In the genomic region with DNA sequence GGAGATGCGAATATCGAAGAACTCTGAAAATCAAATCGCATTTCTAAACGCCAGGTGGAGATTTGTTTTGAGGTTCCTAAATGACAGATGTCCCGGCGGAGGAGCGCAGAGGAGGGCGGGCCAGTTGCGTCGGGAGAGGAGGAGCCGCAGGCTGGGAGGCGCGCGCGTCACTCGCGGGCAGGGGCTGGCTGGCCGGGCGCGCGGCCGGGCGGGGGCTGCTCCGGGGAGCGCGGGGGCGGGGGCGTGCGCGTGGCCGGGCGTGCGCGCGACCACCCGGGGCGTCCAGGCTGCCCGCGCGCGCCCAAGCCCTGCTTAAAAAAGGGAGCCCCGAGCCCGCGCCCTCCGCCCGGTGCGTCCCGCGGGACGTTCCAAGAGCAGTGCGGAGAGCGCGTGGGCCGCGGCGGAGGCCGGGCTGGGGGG, we compare ENCODE assay signal across 8 cellular contexts.
DNase-seq lines count a peak whose midpoint lies in the region; ATAC-seq lines count a peak whose summit lies in the region.

No MANE protein-coding gene starts in this region.

- peak in 13 of 14 donors; percentile 49 to 91 (median 80) for DNase-seq in C1 segment of cervical spinal cord (lab: John Stamatoyannopoulos, UW)
- DNase-seq in NCI-H82 treated with DMSO at 0.1 percent for 48 hours (lab: John Stamatoyannopoulos, UW; ENCODE audit: unreplicated experiment), result peak; percentile 94
- DNase-seq in activated CD8-positive, alpha-beta memory T cell treated with anti-CD3 and anti-CD28 coated beads for 1 hour (ENCODE audit: extremely low read depth in 1 of 2, low read depth in 1 of 2), result peak; percentile 43 to 53
- DNase-seq in effector CD4-positive, alpha-beta T cell, result peak; percentile 58
- DNase-seq in medulla oblongata (ENCODE audit: extremely low spot score), result peak; percentile 92
- peak; percentile 52 for DNase-seq in stimulated activated CD8-positive, alpha-beta memory T cell treated with anti-CD3 and anti-CD28 coated beads, Interleukin-12 subunit alpha, Interleukin-12 subunit beta, amount 100 ng/mL, for 1 hour (ENCODE audit: low read depth)

- ATAC-seq in GM19351 (IDR thresholded peaks at IDR 0.05; ENCODE audit: unreplicated experiment) (peak; percentile 71), HG03469 (IDR thresholded peaks at IDR 0.05; ENCODE audit: unreplicated experiment) (peak; percentile 37)

Comparison
In these comparisons a context has a peak if more than half of its experiments do, and no peak if none do; other contexts are left out.
1. Peak in every context shown above with its lines: DNase-seq and ATAC-seq.